9 cellular contexts compared by ENCODE assay signal in genomic region chr4:4524364-4524763, GRCh38. TPM values are rescaled to one million over a fixed set of nuclear protein-coding genes. Genes with fewer than 3 reads are reported as not detected.
DNase-seq lines count a peak whose midpoint lies in the region; ATAC-seq and TF ChIP-seq lines count a peak whose summit lies in the region.
"Had no signal": no experiment of that assay in that cellular context is flagged by ENCODE, and none has a peak within 500 bp of the region (broad histone marks: within the 10 kb centered on the region; RNA-seq: fewer than 3 reads in every experiment).

No MANE protein-coding gene starts in this region.

- peaks cover 29 to 49% (median 41%) of the 10 kb centered on the region in 4 donors for H3K4me1 Mint-ChIP-seq in naive thymus-derived CD8-positive, alpha-beta T cell

- no peaks in the 10 kb centered on the region for H3K27me3 ChIP-seq in DOHH2 (ENCODE audit: control insufficient read depth, low read length)
- H3K27me3 ChIP-seq in WERI-Rb-1 (ENCODE audit: insufficient read depth, low read depth, severe bottlenecking), result no peaks in the 10 kb centered on the region

- peaks cover 4 to 35% (median 5%) of the 10 kb centered on the region in 3 donors for H3K36me3 Mint-ChIP-seq in naive thymus-derived CD8-positive, alpha-beta T cell

- H3K27ac Mint-ChIP-seq in naive thymus-derived CD8-positive, alpha-beta T cell, result peak overlapping the region in 9 of 10 donors; percentile 11 to 85 (median 58)

- TF ChIP-seq CTCF in DOHH2 (IDR thresholded peaks at IDR 0.05; ENCODE audit: low read depth, low read length, poor library complexity, severe bottlenecking), result peak; percentile 41
- TF ChIP-seq CTCF in WERI-Rb-1 (IDR thresholded peaks at IDR 0.05; ENCODE audit: low read depth, low read length), result no peak

- peak; percentile 55 for DNase-seq in activated CD8-positive, alpha-beta memory T cell treated with anti-CD3 and anti-CD28 coated beads, Interleukin-2, amount 50 U/mL, for 48 hours
- DNase-seq in naive thymus-derived CD8-positive, alpha-beta T cell, result peak in 6 of 10 donors; percentile 11 to 33 (median 26)
- DNase-seq in HuH-7.5 (ENCODE audit: low spot score) (no peak), WERI-Rb-1 (no peak), DMS 273 treated with DMSO at 0.1 percent for 48 hours (lab: John Stamatoyannopoulos, UW) (no peak)

- H3K4me1 ChIP-seq in DOHH2 (ENCODE audit: control insufficient read depth, low read length), result peaks cover 24% of the 10 kb centered on the region

- ATAC-seq in GM19455 (IDR thresholded peaks at IDR 0.05; ENCODE audit: unreplicated experiment) (peak; percentile 98), HG03378 (IDR thresholded peaks at IDR 0.05; ENCODE audit: unreplicated experiment) (peak; percentile 97)
- ATAC-seq in naive thymus-derived CD8-positive, alpha-beta T cell, result peak; percentile 74 to 86

- POLR2A ChIA-PET in naive thymus-derived CD8-positive, alpha-beta T cell (lab: Charles Lee), result no interaction called here

- H3K9me2 ChIP-seq in DOHH2 (replicated peaks; ENCODE audit: control insufficient read depth, low read length), result no peaks in the 10 kb centered on the region

- no peaks in the 10 kb centered on the region for H3F3A ChIP-seq in DOHH2 (ENCODE audit: control insufficient read depth, insufficient read depth)

- H3K4me3 Mint-ChIP-seq in naive thymus-derived CD8-positive, alpha-beta T cell, result peak overlapping the region in 5 of 10 donors; percentile 1 to 59 (median 50)

- H3K27ac ChIP-seq in DOHH2 (ENCODE audit: low read depth, low read length) (0 out of 2 replicates have a peak overlapping the region, but pooled peaks have one; percentile 30), WERI-Rb-1 (no peak overlapping the region)
- H3K27ac ChIP-seq: HL-60 had no signal

- H3K9me3 Mint-ChIP-seq in naive thymus-derived CD8-positive, alpha-beta T cell, result no peaks in the 10 kb centered on the region

- peaks cover 74% of the 10 kb centered on the region for H3K79me2 ChIP-seq in DOHH2 (ENCODE audit: control insufficient read depth, low read length)

- H3K4me2 ChIP-seq in DOHH2 (ENCODE audit: low read length), result peak overlapping the region; percentile 58

- peaks cover 9% of the 10 kb centered on the region for H4K20me1 ChIP-seq in DOHH2 (ENCODE audit: control insufficient read depth, insufficient read depth, low read depth, low read length)

- peak overlapping the region; percentile 43 for H3K4me3 ChIP-seq in DOHH2 (ENCODE audit: low read length)
- H3K4me3 ChIP-seq in WERI-Rb-1 (ENCODE audit: low read depth, low read length), result no peak overlapping the region

- H3K36me3 ChIP-seq in DOHH2 (ENCODE audit: control insufficient read depth, low read length) (no peaks in the 10 kb centered on the region), WERI-Rb-1 (no peaks in the 10 kb centered on the region)

- H3K9me3 ChIP-seq in DOHH2 (ENCODE audit: control insufficient read depth, insufficient read depth, low read length) (no peaks in the 10 kb centered on the region), WERI-Rb-1 (ENCODE audit: severe bottlenecking) (no peaks in the 10 kb centered on the region)

- no peaks in the 10 kb centered on the region for H3K27me3 Mint-ChIP-seq in naive thymus-derived CD8-positive, alpha-beta T cell

RNA-seq across cellular contexts. Expression of gene STX18, which starts 17.5 kb away (rescaled TPM):
- total RNA-seq in naive thymus-derived CD8-positive, alpha-beta T cell, result 10 to 100 TPM; 23.6 to 24.9 TPM
- polyA plus RNA-seq in naive thymus-derived CD8-positive, alpha-beta T cell, result 10 to 100 TPM; 20.0 to 21.5 (median 20.2) TPM

Comparison
In these comparisons a context has a peak if more than half of its experiments do, and no peak if none do; other contexts are left out.
1. DNase-seq: peak in activated CD8-positive, alpha-beta memory T cell treated with anti-CD3 and anti-CD28 coated beads, Interleukin-2, amount 50 U/mL, for 48 hours (single experiment) and naive thymus-derived CD8-positive, alpha-beta T cell (6 of 10); none in HuH-7.5 (single experiment), WERI-Rb-1 (single experiment) and DMS 273 treated with DMSO at 0.1 percent for 48 hours (single experiment).
2. Peak in every context shown above with its lines, with median percentiles within 50 percentile points of each other: ATAC-seq.